Comparison of ENCODE assay signal across 1 cellular context in the genomic region with DNA sequence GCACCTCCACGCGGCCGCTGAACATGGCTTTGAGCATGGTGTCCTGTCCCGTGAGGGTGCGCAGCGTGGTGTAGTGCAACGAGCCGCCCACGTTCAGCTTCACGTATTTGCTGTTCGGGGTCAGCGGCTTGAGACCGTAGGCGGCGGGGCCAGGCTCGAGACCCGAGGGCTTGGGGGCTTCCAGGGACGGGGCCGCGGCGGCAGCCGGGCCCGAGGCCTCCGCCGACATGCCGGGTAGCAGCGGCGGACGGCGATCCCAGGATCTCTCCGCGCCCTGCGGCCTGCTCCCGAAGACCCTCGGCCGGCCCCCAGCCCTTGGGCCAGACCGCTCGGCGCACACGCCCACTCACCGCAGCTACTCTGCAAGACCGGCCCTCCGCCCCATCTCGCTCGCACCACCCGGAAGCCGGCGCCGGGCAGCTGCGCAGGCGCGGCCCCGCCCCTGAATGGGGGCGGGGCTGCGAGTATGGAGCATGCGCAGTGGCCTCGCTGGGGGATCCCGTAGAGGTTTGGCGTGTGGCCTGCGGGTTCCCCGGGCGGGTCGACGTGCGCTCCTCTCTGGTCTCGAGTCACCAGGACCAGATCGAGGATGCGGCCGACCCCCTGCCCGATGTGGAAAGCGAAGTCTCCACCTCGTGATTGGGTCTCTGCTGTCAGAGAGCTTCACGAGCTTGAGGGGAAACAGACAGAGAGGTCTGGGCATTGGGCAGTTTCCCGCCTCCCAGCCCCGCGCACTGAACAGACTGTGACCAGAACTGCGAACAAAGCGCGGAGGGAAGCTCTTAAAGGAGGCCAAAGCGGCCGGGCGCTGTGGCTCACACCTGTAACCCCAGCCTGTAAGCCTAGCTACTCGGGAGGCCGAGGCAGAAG.
A peak's percentile ranks its signal among the peaks of the same experiment; 100 is the strongest.
TF ChIP-seq lines count a peak whose summit lies in the region.

A gene with protein sequence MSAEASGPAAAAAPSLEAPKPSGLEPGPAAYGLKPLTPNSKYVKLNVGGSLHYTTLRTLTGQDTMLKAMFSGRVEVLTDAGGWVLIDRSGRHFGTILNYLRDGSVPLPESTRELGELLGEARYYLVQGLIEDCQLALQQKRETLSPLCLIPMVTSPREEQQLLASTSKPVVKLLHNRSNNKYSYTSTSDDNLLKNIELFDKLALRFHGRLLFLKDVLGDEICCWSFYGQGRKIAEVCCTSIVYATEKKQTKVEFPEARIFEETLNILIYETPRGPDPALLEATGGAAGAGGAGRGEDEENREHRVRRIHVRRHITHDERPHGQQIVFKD (minus strand): TSS at position 422 of the 870 bp plus-strand sequence. CDS start 193 bp downstream, at position 229.

TF ChIP-seq in K562, 482 proteins besides CTCF, POLR2A, EP300 and RAD21 (continued from another document and continues in another):
- TF ChIP-seq, protein P1, sequence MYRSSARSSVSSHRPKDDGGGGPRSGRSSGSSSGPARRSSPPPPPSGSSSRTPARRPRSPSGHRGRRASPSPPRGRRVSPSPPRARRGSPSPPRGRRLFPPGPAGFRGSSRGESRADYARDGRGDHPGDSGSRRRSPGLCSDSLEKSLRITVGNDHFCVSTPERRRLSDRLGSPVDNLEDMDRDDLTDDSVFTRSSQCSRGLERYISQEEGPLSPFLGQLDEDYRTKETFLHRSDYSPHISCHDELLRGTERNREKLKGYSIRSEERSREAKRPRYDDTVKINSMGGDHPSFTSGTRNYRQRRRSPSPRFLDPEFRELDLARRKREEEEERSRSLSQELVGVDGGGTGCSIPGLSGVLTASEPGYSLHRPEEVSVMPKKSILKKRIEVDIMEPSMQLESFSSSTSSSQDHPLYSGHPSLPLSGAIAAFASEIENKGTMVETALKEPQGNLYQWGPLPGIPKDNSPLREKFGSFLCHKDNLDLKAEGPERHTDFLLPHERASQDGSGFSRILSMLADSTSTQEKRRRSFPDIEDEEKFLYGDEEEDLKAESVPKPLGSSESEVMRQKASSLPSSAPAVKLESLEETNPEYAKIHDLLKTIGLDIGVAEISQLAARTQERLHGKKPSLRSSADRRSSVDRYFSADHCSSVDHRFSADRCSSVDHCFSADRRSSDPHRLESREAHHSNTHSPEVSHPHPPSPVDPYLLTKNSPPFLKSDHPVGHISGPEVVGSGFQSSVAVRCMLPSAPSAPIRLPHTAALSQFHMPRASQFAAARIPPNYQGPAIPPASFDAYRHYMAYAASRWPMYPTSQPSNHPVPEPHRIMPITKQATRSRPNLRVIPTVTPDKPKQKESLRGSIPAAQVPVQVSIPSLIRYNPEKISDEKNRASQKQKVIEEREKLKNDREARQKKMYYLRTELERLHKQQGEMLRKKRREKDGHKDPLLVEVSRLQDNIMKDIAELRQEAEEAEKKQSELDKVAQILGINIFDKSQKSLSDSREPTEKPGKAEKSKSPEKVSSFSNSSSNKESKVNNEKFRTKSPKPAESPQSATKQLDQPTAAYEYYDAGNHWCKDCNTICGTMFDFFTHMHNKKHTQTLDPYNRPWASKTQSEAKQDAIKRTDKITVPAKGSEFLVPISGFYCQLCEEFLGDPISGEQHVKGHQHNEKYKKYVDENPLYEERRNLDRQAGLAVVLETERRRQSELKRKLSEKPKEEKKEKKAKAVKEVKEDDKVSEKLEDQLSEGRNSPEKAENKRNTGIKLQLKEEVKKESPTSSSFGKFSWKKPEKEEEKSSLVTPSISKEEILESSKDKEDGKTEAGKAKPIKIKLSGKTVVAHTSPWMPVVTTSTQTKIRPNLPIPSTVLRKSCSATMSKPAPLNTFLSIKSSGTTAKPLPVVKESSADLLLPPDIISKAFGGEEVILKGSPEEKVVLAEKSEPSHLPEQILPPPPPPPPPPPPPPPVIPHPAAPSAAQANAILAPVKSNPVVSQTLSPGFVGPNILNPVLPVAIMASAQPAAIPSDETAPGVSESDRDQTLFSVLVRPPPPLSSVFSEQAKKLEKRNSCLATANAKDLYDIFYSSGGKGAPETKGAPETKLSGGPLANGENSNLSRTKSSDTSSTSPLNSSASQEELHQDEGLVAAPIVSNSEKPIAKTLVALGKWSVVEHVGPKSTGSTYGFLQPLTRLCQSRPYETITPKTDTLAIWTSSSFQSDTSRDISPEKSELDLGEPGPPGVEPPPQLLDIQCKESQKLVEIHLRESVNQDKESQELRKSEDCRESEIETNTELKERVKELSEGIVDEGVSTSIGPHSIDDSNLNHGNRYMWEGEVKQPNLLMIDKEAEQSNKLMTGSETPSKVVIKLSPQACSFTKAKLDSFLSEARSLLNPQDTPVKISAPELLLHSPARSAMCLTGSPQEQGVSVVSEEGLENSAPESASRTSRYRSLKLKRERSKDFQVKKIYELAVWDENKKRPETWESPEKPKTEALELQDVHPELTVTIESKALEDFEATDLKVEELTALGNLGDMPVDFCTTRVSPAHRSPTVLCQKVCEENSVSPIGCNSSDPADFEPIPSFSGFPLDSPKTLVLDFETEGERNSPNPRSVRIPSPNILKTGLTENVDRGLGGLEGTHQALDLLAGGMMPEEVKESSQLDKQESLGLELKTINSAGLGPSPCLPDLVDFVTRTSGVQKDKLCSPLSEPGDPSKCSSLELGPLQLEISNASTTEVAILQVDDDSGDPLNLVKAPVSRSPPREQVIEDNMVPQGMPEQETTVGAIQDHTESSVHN (IDR thresholded peaks at IDR 0.05; ENCODE audit: borderline replicate concordance in 1 of 2, low read depth in 1 of 2): no peak
- TF ChIP-seq ATF7 (IDR thresholded peaks at IDR 0.05) (peak; percentile 50), KDM5B (IDR thresholded peaks at IDR 0.05; ENCODE audit: insufficient replicate concordance, low read depth, low read length) (peak; percentile 79), PML (IDR thresholded peaks at IDR 0.05; ENCODE audit: low read length) (peak; percentile 74), RBM22 (IDR thresholded peaks at IDR 0.05; ENCODE audit: low read depth, low read length, poor library complexity, severe bottlenecking) (no peak), NFE2L1 (tag; IDR thresholded peaks at IDR 0.05; ENCODE audit: borderline replicate concordance, low read depth) (no peak), ZNF384 (IDR thresholded peaks at IDR 0.05; ENCODE audit: low read depth, low read length) (no peak), GTF2E2 (tag; IDR thresholded peaks at IDR 0.05) (peak; percentile 68; the same call in 1 of the 2 replicates), MTA3 (IDR thresholded peaks at IDR 0.05; ENCODE audit: borderline replicate concordance) (peak; percentile 87; the same call in 1 of the 2 replicates), HIVEP1 (CRISPR knock-in tag; IDR thresholded peaks at IDR 0.05) (no peak), ZNF133 (CRISPR knock-in tag; IDR thresholded peaks at IDR 0.05) (no peak), NCOA1 (IDR thresholded peaks at IDR 0.05; ENCODE audit: low read depth) (no peak), KLF13 (tag; IDR thresholded peaks at IDR 0.05; ENCODE audit: borderline replicate concordance, low read depth) (peak; percentile 83; the same call in 1 of the 2 replicates), ZEB2 (IDR thresholded peaks at IDR 0.05) (no peak), C11orf30 (IDR thresholded peaks at IDR 0.05; ENCODE audit: low read depth) (no peak), RNF2 (IDR thresholded peaks at IDR 0.05) (peak; percentile 61; the same call in 1 of the 2 replicates), NCOA2 (IDR thresholded peaks at IDR 0.05; ENCODE audit: partially characterized antibody in 2 of 2) (no peak), PPARD (CRISPR knock-in tag; IDR thresholded peaks at IDR 0.05) (no peak), ZNF707 (CRISPR knock-in tag; conservative IDR thresholded peaks at IDR 0.05) (no peak), U2AF1 (optimal IDR thresholded peaks at IDR 0.05; ENCODE audit: low read depth, low read length) (no peak), SIN3A (IDR thresholded peaks at IDR 0.05; ENCODE audit: borderline replicate concordance in 2 of 2, control insufficient read depth in 1 of 2, low read depth in 2 of 2, low read length in 2 of 2) (peak; percentile 75 to 80; a peak in 2 of 4 replicates), TCF3 (CRISPR knock-in tag; IDR thresholded peaks at IDR 0.05) (no peak; the same call in 1 of the 2 replicates), PHF21A (IDR thresholded peaks at IDR 0.05; ENCODE audit: borderline replicate concordance, low read depth) (no peak), SP2 (IDR thresholded peaks at IDR 0.05; ENCODE audit: extremely low read depth, low read depth, low read length, poor library complexity, severe bottlenecking) (no peak), ZNF212 (CRISPR knock-in tag; IDR thresholded peaks at IDR 0.05) (no peak)
- TF ChIP-seq, protein P2, sequence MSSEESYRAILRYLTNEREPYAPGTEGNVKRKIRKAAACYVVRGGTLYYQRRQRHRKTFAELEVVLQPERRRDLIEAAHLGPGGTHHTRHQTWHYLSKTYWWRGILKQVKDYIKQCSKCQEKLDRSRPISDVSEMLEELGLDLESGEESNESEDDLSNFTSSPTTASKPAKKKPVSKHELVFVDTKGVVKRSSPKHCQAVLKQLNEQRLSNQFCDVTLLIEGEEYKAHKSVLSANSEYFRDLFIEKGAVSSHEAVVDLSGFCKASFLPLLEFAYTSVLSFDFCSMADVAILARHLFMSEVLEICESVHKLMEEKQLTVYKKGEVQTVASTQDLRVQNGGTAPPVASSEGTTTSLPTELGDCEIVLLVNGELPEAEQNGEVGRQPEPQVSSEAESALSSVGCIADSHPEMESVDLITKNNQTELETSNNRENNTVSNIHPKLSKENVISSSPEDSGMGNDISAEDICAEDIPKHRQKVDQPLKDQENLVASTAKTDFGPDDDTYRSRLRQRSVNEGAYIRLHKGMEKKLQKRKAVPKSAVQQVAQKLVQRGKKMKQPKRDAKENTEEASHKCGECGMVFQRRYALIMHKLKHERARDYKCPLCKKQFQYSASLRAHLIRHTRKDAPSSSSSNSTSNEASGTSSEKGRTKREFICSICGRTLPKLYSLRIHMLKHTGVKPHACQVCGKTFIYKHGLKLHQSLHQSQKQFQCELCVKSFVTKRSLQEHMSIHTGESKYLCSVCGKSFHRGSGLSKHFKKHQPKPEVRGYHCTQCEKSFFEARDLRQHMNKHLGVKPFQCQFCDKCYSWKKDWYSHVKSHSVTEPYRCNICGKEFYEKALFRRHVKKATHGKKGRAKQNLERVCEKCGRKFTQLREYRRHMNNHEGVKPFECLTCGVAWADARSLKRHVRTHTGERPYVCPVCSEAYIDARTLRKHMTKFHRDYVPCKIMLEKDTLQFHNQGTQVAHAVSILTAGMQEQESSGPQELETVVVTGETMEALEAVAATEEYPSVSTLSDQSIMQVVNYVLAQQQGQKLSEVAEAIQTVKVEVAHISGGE (CRISPR knock-in tag; IDR thresholded peaks at IDR 0.05): peak in 1 of 3 experiments; percentile 34; a peak in 1 of 6 replicates
- TF ChIP-seq, protein P3, sequence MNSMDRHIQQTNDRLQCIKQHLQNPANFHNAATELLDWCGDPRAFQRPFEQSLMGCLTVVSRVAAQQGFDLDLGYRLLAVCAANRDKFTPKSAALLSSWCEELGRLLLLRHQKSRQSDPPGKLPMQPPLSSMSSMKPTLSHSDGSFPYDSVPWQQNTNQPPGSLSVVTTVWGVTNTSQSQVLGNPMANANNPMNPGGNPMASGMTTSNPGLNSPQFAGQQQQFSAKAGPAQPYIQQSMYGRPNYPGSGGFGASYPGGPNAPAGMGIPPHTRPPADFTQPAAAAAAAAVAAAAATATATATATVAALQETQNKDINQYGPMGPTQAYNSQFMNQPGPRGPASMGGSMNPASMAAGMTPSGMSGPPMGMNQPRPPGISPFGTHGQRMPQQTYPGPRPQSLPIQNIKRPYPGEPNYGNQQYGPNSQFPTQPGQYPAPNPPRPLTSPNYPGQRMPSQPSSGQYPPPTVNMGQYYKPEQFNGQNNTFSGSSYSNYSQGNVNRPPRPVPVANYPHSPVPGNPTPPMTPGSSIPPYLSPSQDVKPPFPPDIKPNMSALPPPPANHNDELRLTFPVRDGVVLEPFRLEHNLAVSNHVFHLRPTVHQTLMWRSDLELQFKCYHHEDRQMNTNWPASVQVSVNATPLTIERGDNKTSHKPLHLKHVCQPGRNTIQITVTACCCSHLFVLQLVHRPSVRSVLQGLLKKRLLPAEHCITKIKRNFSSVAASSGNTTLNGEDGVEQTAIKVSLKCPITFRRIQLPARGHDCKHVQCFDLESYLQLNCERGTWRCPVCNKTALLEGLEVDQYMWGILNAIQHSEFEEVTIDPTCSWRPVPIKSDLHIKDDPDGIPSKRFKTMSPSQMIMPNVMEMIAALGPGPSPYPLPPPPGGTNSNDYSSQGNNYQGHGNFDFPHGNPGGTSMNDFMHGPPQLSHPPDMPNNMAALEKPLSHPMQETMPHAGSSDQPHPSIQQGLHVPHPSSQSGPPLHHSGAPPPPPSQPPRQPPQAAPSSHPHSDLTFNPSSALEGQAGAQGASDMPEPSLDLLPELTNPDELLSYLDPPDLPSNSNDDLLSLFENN (IDR thresholded peaks at IDR 0.05; ENCODE audit: low read depth in 2 of 2, low read length in 2 of 2): 0 out of 4 replicates have a peak, but pooled peaks of 1 of the 2 experiments have one; percentile 4
- TF ChIP-seq, protein P4, sequence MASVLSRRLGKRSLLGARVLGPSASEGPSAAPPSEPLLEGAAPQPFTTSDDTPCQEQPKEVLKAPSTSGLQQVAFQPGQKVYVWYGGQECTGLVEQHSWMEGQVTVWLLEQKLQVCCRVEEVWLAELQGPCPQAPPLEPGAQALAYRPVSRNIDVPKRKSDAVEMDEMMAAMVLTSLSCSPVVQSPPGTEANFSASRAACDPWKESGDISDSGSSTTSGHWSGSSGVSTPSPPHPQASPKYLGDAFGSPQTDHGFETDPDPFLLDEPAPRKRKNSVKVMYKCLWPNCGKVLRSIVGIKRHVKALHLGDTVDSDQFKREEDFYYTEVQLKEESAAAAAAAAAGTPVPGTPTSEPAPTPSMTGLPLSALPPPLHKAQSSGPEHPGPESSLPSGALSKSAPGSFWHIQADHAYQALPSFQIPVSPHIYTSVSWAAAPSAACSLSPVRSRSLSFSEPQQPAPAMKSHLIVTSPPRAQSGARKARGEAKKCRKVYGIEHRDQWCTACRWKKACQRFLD (CRISPR knock-in tag; IDR thresholded peaks at IDR 0.05): no peak; the same call in 1 of the 2 replicates
- TF ChIP-seq, protein P5, sequence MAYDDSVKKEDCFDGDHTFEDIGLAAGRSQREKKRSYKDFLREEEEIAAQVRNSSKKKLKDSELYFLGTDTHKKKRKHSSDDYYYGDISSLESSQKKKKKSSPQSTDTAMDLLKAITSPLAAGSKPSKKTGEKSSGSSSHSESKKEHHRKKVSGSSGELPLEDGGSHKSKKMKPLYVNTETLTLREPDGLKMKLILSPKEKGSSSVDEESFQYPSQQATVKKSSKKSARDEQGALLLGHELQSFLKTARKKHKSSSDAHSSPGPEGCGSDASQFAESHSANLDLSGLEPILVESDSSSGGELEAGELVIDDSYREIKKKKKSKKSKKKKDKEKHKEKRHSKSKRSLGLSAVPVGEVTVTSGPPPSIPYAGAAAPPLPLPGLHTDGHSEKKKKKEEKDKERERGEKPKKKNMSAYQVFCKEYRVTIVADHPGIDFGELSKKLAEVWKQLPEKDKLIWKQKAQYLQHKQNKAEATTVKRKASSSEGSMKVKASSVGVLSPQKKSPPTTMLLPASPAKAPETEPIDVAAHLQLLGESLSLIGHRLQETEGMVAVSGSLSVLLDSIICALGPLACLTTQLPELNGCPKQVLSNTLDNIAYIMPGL (CRISPR knock-in tag; IDR thresholded peaks at IDR 0.05): no peak
- TF ChIP-seq, protein P6, sequence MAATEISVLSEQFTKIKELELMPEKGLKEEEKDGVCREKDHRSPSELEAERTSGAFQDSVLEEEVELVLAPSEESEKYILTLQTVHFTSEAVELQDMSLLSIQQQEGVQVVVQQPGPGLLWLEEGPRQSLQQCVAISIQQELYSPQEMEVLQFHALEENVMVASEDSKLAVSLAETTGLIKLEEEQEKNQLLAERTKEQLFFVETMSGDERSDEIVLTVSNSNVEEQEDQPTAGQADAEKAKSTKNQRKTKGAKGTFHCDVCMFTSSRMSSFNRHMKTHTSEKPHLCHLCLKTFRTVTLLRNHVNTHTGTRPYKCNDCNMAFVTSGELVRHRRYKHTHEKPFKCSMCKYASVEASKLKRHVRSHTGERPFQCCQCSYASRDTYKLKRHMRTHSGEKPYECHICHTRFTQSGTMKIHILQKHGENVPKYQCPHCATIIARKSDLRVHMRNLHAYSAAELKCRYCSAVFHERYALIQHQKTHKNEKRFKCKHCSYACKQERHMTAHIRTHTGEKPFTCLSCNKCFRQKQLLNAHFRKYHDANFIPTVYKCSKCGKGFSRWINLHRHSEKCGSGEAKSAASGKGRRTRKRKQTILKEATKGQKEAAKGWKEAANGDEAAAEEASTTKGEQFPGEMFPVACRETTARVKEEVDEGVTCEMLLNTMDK (IDR thresholded peaks at IDR 0.05; ENCODE audit: borderline replicate concordance, insufficient read depth, low read depth, low read length, poor library complexity, severe bottlenecking): no peak
